9 cellular contexts compared by ENCODE assay signal in the genomic region with DNA sequence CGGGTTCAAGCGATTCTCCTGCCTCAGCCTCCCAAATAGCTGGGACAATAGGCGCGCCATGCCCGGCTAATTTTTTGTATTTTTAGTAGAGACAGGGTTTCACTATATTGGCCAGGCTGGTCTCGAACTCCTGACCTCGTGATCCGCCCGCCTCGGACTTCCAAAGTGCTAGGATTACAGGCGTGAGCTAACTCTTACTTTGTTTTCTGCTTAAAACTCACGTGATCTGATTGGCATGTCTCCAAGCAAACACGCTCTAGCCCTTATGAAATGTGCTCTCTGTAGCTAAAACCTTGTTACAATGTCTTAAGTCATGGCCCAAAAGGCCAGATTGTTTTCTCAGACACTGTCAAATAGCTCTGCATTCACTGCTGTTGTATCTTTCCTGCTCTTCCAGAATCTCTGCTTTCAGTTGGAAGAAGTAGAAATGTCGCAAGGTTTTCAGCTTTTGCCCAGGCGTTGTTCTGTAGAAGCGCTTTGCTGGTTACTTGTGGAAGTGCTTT. TPM values are rescaled to one million over a fixed set of nuclear protein-coding genes. Genes with fewer than 3 reads are reported as not detected.
DNase-seq lines count a peak whose midpoint lies in the region; ATAC-seq and TF ChIP-seq lines count a peak whose summit lies in the region.
"Had no signal": no experiment of that assay in that cellular context is flagged by ENCODE, and none has a peak within 500 bp of the region (broad histone marks: within the 10 kb centered on the region; RNA-seq: fewer than 3 reads in every experiment).

No MANE protein-coding gene starts in this region.

- peak overlapping the region; percentile 85 for H3K4me3 Mint-ChIP-seq in CD8-positive, alpha-beta T cell

- no peak overlapping the region for H3K9ac ChIP-seq in rectal smooth muscle tissue (ENCODE audit: low read length)
- no peak overlapping the region for H3K9ac ChIP-seq in SK-N-SH

- no peak overlapping the region for H3K27ac ChIP-seq in CD8-positive, alpha-beta T cell (ENCODE audit: low read depth, low read length)
- no peak overlapping the region for H3K27ac ChIP-seq in RWPE2 (ENCODE audit: poor library complexity, severe bottlenecking)
- peak overlapping the region; percentile 66 for H3K27ac ChIP-seq in rectal smooth muscle tissue (ENCODE audit: low read depth, low read length)
- no peak overlapping the region for H3K27ac ChIP-seq in WERI-Rb-1
- no peak overlapping the region for H3K27ac ChIP-seq in SK-N-SH (ENCODE audit: low read depth in 2 of 2, low read length in 1 of 2)

- no peaks in the 10 kb centered on the region for H3K27me3 ChIP-seq in CD8-positive, alpha-beta T cell (ENCODE audit: insufficient read depth, low read length)
- H3K27me3 ChIP-seq in RWPE2 (ENCODE audit: insufficient read depth, poor library complexity, severe bottlenecking) (no peaks in the 10 kb centered on the region), rectal smooth muscle tissue (ENCODE audit: control insufficient read depth, insufficient read depth, low read length) (no peaks in the 10 kb centered on the region), WERI-Rb-1 (ENCODE audit: insufficient read depth, low read depth, severe bottlenecking) (peaks cover 3% of the 10 kb centered on the region), SK-N-SH (ENCODE audit: insufficient read depth) (no peaks in the 10 kb centered on the region; the same call in 1 of the 2 replicates)

- POLR2A ChIA-PET in CD8-positive, alpha-beta T cell (lab: Charles Lee): interaction anchor here (0.6 to 4.4 kb wide), 4 partner anchors 40 to 210 kb away, joined by 4 to 42 read pairs (median 5); partner anchors contain the start of genes NONO and OGT
- POLR2A ChIA-PET in SK-N-SH (lab: Yijun Ruan, JAX): no interaction called here

- no peak for TF ChIP-seq CTCF in CD8-positive, alpha-beta T cell (IDR thresholded peaks at IDR 0.05)
- TF ChIP-seq CTCF in RWPE2 (IDR thresholded peaks at IDR 0.05; ENCODE audit: poor library complexity, severe bottlenecking) (no peak), fibroblast of mammary gland (conservative IDR thresholded peaks at IDR 0.05; ENCODE audit: control insufficient read depth, insufficient read depth, low read depth, low read length) (no peak), WERI-Rb-1 (IDR thresholded peaks at IDR 0.05; ENCODE audit: low read depth, low read length) (no peak), SK-N-SH (IDR thresholded peaks at IDR 0.05) (no peak)

- H3K9me3 ChIP-seq in CD8-positive, alpha-beta T cell (ENCODE audit: low read length): no peaks in the 10 kb centered on the region
- H3K9me3 ChIP-seq in RWPE2 (ENCODE audit: severe bottlenecking) (no peaks in the 10 kb centered on the region), WERI-Rb-1 (ENCODE audit: severe bottlenecking) (no peaks in the 10 kb centered on the region), SK-N-SH (no peaks in the 10 kb centered on the region)

- H3K4me1 Mint-ChIP-seq in CD8-positive, alpha-beta T cell (ENCODE audit: low read depth): peaks cover 9% of the 10 kb centered on the region

- WGBS in SK-N-SH (ENCODE audit: low lambda C conversion rate): 66% methylated on average over 16 of the region's 16 CpGs

- intact Hi-C loops in CD8-positive, alpha-beta T cell (cut with DNase I, micrococcal nuclease): loop anchor here (2.0 to 5.0 kb wide), 2 partner anchors 39 to 40 kb away; partner anchors contain the start of gene OGT (in 2 of the 2)

- CTCF ChIA-PET in CD8-positive, alpha-beta T cell (lab: Charles Lee): no interaction called here
- CTCF ChIA-PET in SK-N-SH (lab: Yijun Ruan, JAX): no interaction called here

- no peak overlapping the region for H3K4me2 ChIP-seq in SK-N-SH

- TF ChIP-seq RAD21 in SK-N-SH (IDR thresholded peaks at IDR 0.05; ENCODE audit: low read length): no peak

- no peaks in the 10 kb centered on the region for H3K9me3 Mint-ChIP-seq in CD8-positive, alpha-beta T cell

- no peak for ATAC-seq in CD8-positive, alpha-beta T cell
- ATAC-seq in RWPE2 (ENCODE audit: low read depth): no peak

- H3F3A ChIP-seq in SK-N-SH (replicated peaks; ENCODE audit: insufficient read depth): no peaks in the 10 kb centered on the region

- H3K4me1 ChIP-seq in CD8-positive, alpha-beta T cell (ENCODE audit: insufficient read depth, low read length): peaks cover 4% of the 10 kb centered on the region
- H3K4me1 ChIP-seq in RWPE2 (ENCODE audit: insufficient read depth, poor library complexity, severe bottlenecking) (no peaks in the 10 kb centered on the region), rectal smooth muscle tissue (ENCODE audit: control insufficient read depth, insufficient read depth, low read length) (no peaks in the 10 kb centered on the region), SK-N-SH (ENCODE audit: control insufficient read depth in 1 of 2, insufficient read depth in 2 of 2, low read depth in 1 of 2, low read length in 1 of 2) (no peaks in the 10 kb centered on the region)

- no peaks in the 10 kb centered on the region for H4K20me1 ChIP-seq in SK-N-SH (ENCODE audit: insufficient read depth)

- no peak overlapping the region for H3K27ac Mint-ChIP-seq in CD8-positive, alpha-beta T cell

- H3K4me3 ChIP-seq in CD8-positive, alpha-beta T cell (ENCODE audit: low read depth, low read length): peak overlapping the region; percentile 80
- peak overlapping the region; percentile 29 for H3K4me3 ChIP-seq in RWPE2 (ENCODE audit: severe bottlenecking)
- H3K4me3 ChIP-seq in fibroblast of mammary gland (ENCODE audit: control insufficient read depth, low read depth, low read length): peak overlapping the region; percentile 48
- H3K4me3 ChIP-seq in rectal smooth muscle tissue (ENCODE audit: low read length): peak overlapping the region; percentile 84
- no peak overlapping the region for H3K4me3 ChIP-seq in WERI-Rb-1 (ENCODE audit: low read depth, low read length)
- no peak overlapping the region; a peak in 1 of 4 replicates for H3K4me3 ChIP-seq in SK-N-SH (ENCODE audit: low read depth in 2 of 2, low read length in 1 of 2)

- DNase-seq in CD8-positive, alpha-beta T cell: no peak
- DNase-seq in RWPE2 (ENCODE audit: low spot score) (no peak), fibroblast of mammary gland (ENCODE audit: low read depth) (peak; percentile 53), WERI-Rb-1 (no peak), NCI-H526 treated with DMSO at 0.1 percent for 48 hours (lab: John Stamatoyannopoulos, UW) (no peak), SK-N-SH (no peak)
- DNase-seq in NK-92 treated with Interleukin-12 subunit alpha and Interleukin-12 subunit beta, amount 100 ng/mL, for 24 hours (lab: John Stamatoyannopoulos, UW): no peak
- DNase-seq: NCI-H446 treated with DMSO at 0.1 percent for 48 hours had no signal

- no peaks in the 10 kb centered on the region for H3K36me3 ChIP-seq in CD8-positive, alpha-beta T cell (ENCODE audit: insufficient read depth, low read length)
- no peaks in the 10 kb centered on the region for H3K36me3 ChIP-seq in RWPE2 (ENCODE audit: low read depth)
- H3K36me3 ChIP-seq in rectal smooth muscle tissue (ENCODE audit: control insufficient read depth, insufficient read depth, low read length): no peaks in the 10 kb centered on the region
- no peaks in the 10 kb centered on the region for H3K36me3 ChIP-seq in WERI-Rb-1
- H3K36me3 ChIP-seq in SK-N-SH (replicated peaks in 1 of 2; ENCODE audit: control insufficient read depth in 1 of 2, insufficient read depth in 2 of 2, low read length in 1 of 2): no peaks in the 10 kb centered on the region

- no peaks in the 10 kb centered on the region for H3K36me3 Mint-ChIP-seq in CD8-positive, alpha-beta T cell

- H2AFZ ChIP-seq in SK-N-SH (ENCODE audit: low read depth): no peak overlapping the region

- TF ChIP-seq EP300 in SK-N-SH (IDR thresholded peaks at IDR 0.05; ENCODE audit: borderline replicate concordance in 1 of 2, low read depth in 1 of 2, low read length in 1 of 2): no peak

- no peaks in the 10 kb centered on the region for H3K9me2 ChIP-seq in SK-N-SH

- H3K79me2 ChIP-seq in SK-N-SH (ENCODE audit: insufficient read depth): no peaks in the 10 kb centered on the region

- no peaks in the 10 kb centered on the region for H3K27me3 Mint-ChIP-seq in CD8-positive, alpha-beta T cell (ENCODE audit: low read depth)

TF ChIP-seq in SK-N-SH, 30 proteins besides CTCF, POLR2A, EP300 and RAD21 (continues in another document):
- TF ChIP-seq GATA2 (CRISPR knock-in tag; IDR thresholded peaks at IDR 0.05): no peak
- no peak for TF ChIP-seq NRF1 (IDR thresholded peaks at IDR 0.05; ENCODE audit: low read depth, low read length)
- TF ChIP-seq, protein P1, sequence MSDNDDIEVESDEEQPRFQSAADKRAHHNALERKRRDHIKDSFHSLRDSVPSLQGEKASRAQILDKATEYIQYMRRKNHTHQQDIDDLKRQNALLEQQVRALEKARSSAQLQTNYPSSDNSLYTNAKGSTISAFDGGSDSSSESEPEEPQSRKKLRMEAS (IDR thresholded peaks at IDR 0.05; ENCODE audit: low read depth): no peak
- TF ChIP-seq RFX5 (IDR thresholded peaks at IDR 0.05; ENCODE audit: low read length): no peak
- no peak for TF ChIP-seq SMC3 (IDR thresholded peaks at IDR 0.05; ENCODE audit: low read depth, low read length)
- TF ChIP-seq, protein P2, sequence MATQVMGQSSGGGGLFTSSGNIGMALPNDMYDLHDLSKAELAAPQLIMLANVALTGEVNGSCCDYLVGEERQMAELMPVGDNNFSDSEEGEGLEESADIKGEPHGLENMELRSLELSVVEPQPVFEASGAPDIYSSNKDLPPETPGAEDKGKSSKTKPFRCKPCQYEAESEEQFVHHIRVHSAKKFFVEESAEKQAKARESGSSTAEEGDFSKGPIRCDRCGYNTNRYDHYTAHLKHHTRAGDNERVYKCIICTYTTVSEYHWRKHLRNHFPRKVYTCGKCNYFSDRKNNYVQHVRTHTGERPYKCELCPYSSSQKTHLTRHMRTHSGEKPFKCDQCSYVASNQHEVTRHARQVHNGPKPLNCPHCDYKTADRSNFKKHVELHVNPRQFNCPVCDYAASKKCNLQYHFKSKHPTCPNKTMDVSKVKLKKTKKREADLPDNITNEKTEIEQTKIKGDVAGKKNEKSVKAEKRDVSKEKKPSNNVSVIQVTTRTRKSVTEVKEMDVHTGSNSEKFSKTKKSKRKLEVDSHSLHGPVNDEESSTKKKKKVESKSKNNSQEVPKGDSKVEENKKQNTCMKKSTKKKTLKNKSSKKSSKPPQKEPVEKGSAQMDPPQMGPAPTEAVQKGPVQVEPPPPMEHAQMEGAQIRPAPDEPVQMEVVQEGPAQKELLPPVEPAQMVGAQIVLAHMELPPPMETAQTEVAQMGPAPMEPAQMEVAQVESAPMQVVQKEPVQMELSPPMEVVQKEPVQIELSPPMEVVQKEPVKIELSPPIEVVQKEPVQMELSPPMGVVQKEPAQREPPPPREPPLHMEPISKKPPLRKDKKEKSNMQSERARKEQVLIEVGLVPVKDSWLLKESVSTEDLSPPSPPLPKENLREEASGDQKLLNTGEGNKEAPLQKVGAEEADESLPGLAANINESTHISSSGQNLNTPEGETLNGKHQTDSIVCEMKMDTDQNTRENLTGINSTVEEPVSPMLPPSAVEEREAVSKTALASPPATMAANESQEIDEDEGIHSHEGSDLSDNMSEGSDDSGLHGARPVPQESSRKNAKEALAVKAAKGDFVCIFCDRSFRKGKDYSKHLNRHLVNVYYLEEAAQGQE (IDR thresholded peaks at IDR 0.05; ENCODE audit: low read depth, low read length): no peak
- TF ChIP-seq TCF12 (IDR thresholded peaks at IDR 0.05): no peak

RNA-seq across cellular contexts. Expression of gene OGT, which starts 39.7 kb away (rescaled TPM):
- 100 to 1,000 TPM; 295 to 297 TPM for total RNA-seq in CD8-positive, alpha-beta T cell
- polyA plus RNA-seq in SK-N-SH (2012; rRNA removed): 77.0 and 148 TPM in 2 replicates
- polyA plus RNA-seq in SK-N-SH (2012; cell fraction: cytosol; rRNA removed): 17.5 and 19.8 TPM in 2 replicates
- 556 and 990 TPM in 2 replicates for polyA plus RNA-seq in SK-N-SH (2012; cell fraction: nucleus; rRNA removed)

Comparison
In these comparisons a context has a peak if more than half of its experiments do, and no peak if none do; other contexts are left out.
1. H3K4me3 ChIP-seq: peak in CD8-positive, alpha-beta T cell (single experiment), RWPE2 (single experiment), fibroblast of mammary gland (single experiment) and rectal smooth muscle tissue (single experiment); none in WERI-Rb-1 (single experiment) and SK-N-SH (0 of 2).